In the genomic region with DNA sequence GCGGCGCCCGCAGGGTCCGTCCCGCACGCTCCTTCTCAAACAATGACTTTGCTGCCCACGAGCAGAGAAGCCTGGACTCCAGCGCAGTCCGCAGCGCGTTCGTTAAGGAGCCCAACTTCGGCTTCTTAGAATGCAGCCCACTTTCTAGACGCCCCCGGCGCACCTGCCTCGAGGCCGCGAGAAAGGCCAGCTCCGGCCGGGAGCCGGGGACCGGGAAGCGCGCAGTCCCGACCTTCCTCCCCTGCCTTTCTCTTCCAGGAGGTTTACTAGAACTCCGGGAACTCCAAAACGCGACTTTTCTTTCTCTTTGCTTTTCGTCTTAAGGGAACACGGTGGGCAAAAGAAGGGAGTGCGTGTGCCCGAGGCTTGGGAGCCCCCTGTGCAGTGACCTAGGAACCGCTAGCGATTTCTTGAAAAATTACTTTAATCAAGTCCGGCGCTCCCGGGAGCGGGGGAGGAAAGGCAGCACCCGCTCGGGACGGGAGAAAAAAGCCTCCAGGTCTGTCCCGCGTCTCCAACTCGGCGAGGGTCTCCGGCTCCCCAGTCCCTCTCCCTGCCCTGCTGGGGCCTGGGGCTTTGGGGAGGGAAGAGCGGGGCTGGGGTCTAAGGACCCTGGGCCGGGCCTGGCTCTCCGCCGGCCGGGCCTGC, we compare ENCODE assay signal across 8 cellular contexts. TPM values are rescaled to one million over a fixed set of nuclear protein-coding genes. Genes with fewer than 3 reads are reported as not detected.
DNase-seq lines count a peak whose midpoint lies in the region; ATAC-seq, FAIRE-seq and TF ChIP-seq lines count a peak whose summit lies in the region.

No MANE protein-coding gene starts in this region.

- no peaks in the 10 kb centered on the region for H4K20me1 ChIP-seq in keratinocyte (ENCODE audit: control insufficient read depth, extremely low read depth, insufficient read depth, low read length)
- H4K20me1 ChIP-seq in MM.1S (ENCODE audit: insufficient read depth, low read length): no peaks in the 10 kb centered on the region

- no peak for DNase-seq in activated naive CD4-positive, alpha-beta T cell treated with anti-CD3 and anti-CD28 coated beads for 36 hours
- no peak for DNase-seq in activated naive CD4-positive, alpha-beta T cell (lab: John Stamatoyannopoulos, UW)
- peak; percentile 56 for DNase-seq in activated CD8-positive, alpha-beta memory T cell treated with anti-CD3 and anti-CD28 coated beads, Interleukin-2, amount 50 U/mL, for 48 hours
- DNase-seq in keratinocyte (ENCODE audit: low read depth, low spot score) (no peak), thoracic aorta (ENCODE audit: low spot score) (no peak), NCI-H446 treated with DMSO at 0.1 percent for 48 hours (lab: John Stamatoyannopoulos, UW) (no peak), MM.1S (no peak)

- H3K9me3 ChIP-seq in keratinocyte (ENCODE audit: control insufficient read depth, low read depth, low read length) (no peaks in the 10 kb centered on the region), thoracic aorta (no peaks in the 10 kb centered on the region), MM.1S (replicated peaks; ENCODE audit: insufficient read depth, low read length) (no peaks in the 10 kb centered on the region)

- H3K9me1 ChIP-seq in keratinocyte (ENCODE audit: control insufficient read depth, extremely low read depth, insufficient read depth, low read length): no peaks in the 10 kb centered on the region

- H3K9me2 ChIP-seq in MM.1S (replicated peaks; ENCODE audit: insufficient read depth, low read length): no peaks in the 10 kb centered on the region

- H3K27ac ChIP-seq in keratinocyte (ENCODE audit: control insufficient read depth, insufficient read depth, low read length) (no peak overlapping the region), thoracic aorta (no peak overlapping the region), MM.1S (ENCODE audit: low read length) (no peak overlapping the region)

- H3K9ac ChIP-seq in keratinocyte (ENCODE audit: control insufficient read depth, extremely low read depth, insufficient read depth, low read length) (no peak overlapping the region), MM.1S (ENCODE audit: low read length) (no peak overlapping the region)

- no peaks in the 10 kb centered on the region for H3K36me3 Mint-ChIP-seq in activated naive CD4-positive, alpha-beta T cell treated with anti-CD3 and anti-CD28 coated beads for 36 hours (ENCODE audit: low read depth)

- H3K27me3 ChIP-seq in keratinocyte (ENCODE audit: control insufficient read depth, extremely low read depth, insufficient read depth, low read length) (peaks cover 83% of the 10 kb centered on the region), thoracic aorta (replicated peaks; ENCODE audit: insufficient read depth) (peaks cover 46% of the 10 kb centered on the region), MM.1S (replicated peaks; ENCODE audit: insufficient read depth, low read length) (peaks cover 20% of the 10 kb centered on the region)

- no peaks in the 10 kb centered on the region for H3F3A ChIP-seq in MM.1S (ENCODE audit: insufficient read depth, low read length)

- CTCF ChIA-PET in activated naive CD4-positive, alpha-beta T cell treated with anti-CD3 and anti-CD28 coated beads for 36 hours (lab: Charles Lee): no interaction called here

- peak overlapping the region in 2 of 3 experiments; percentile 51 to 59 for H3K4me3 ChIP-seq in keratinocyte (ENCODE audit: control insufficient read depth in 2 of 3, extremely low read depth in 1 of 3, insufficient read depth in 2 of 3, low read depth in 1 of 3, low read length in 3 of 3)
- peak overlapping the region; percentile 66 for H3K4me3 ChIP-seq in thoracic aorta
- H3K4me3 ChIP-seq in MM.1S (ENCODE audit: low read length): no peak overlapping the region

- dilution Hi-C loops in keratinocyte (cut with MboI; ENCODE audit: extremely low pct_ligation_motif_present, low sequenced_read_pairs): no loop called here

- H3K4me2 ChIP-seq in keratinocyte (ENCODE audit: control insufficient read depth, extremely low read depth, insufficient read depth, low read depth, low read length) (peak overlapping the region; percentile 85), MM.1S (ENCODE audit: low read depth, low read length) (no peak overlapping the region)

- H3K4me3 Mint-ChIP-seq in activated naive CD4-positive, alpha-beta T cell treated with anti-CD3 and anti-CD28 coated beads for 36 hours: peak overlapping the region; percentile 42

- intact Hi-C loops in activated naive CD4-positive, alpha-beta T cell treated with anti-CD3 and anti-CD28 coated beads for 36 hours (cut with micrococcal nuclease): loop anchor here (10.0 kb wide), 1 partner anchor 807 kb away; a partner anchor contains a TSS

- no peak for TF ChIP-seq CTCF in keratinocyte (optimal IDR thresholded peaks at IDR 0.05 in 1 of 3, IDR thresholded peaks at IDR 0.05 in 1 of 3, conservative IDR thresholded peaks at IDR 0.05 in 1 of 3; ENCODE audit: extremely low read depth in 1 of 3, insufficient read depth in 2 of 3, low read length in 3 of 3)
- no peak for TF ChIP-seq CTCF in thoracic aorta (IDR thresholded peaks at IDR 0.05)
- TF ChIP-seq CTCF in MM.1S (IDR thresholded peaks at IDR 0.05; ENCODE audit: low read length): no peak

- H3K4me1 Mint-ChIP-seq in activated naive CD4-positive, alpha-beta T cell treated with anti-CD3 and anti-CD28 coated beads for 36 hours (ENCODE audit: low read depth): peaks cover 21% of the 10 kb centered on the region

- H3K27me3 Mint-ChIP-seq in activated naive CD4-positive, alpha-beta T cell treated with anti-CD3 and anti-CD28 coated beads for 36 hours (ENCODE audit: low read depth): peaks cover 75% of the 10 kb centered on the region

- no peaks in the 10 kb centered on the region for H3K9me3 Mint-ChIP-seq in activated naive CD4-positive, alpha-beta T cell treated with anti-CD3 and anti-CD28 coated beads for 36 hours

- H2AFZ ChIP-seq in keratinocyte (ENCODE audit: control insufficient read depth, low read length) (no peak overlapping the region), MM.1S (ENCODE audit: low read length) (no peak overlapping the region)

- no peak for FAIRE-seq in keratinocyte (lab: Jason Lieb, UNC)

- ATAC-seq in thoracic aorta (ENCODE audit: insufficient number of reproducible peaks, low FRiP score, low read depth) (no peak), GM18498 (IDR thresholded peaks at IDR 0.05; ENCODE audit: unreplicated experiment) (no peak)

- no peaks in the 10 kb centered on the region for H3K79me2 ChIP-seq in keratinocyte (ENCODE audit: control insufficient read depth, insufficient read depth, low read length)
- H3K79me2 ChIP-seq in MM.1S (ENCODE audit: low read length): no peaks in the 10 kb centered on the region

- peaks cover 13% of the 10 kb centered on the region for H3K4me1 ChIP-seq in keratinocyte (ENCODE audit: control insufficient read depth, extremely low read depth, insufficient read depth, low read length)
- H3K4me1 ChIP-seq in thoracic aorta (ENCODE audit: control insufficient read depth in 1 of 2, low read depth in 2 of 2): peaks cover 20 to 38% of the 10 kb centered on the region in 2 donors
- 0 out of 2 replicates have a peak, but pooled peaks cover 9% of the 10 kb centered on the region for H3K4me1 ChIP-seq in MM.1S (ENCODE audit: low read length)

- no peak overlapping the region for H3K27ac Mint-ChIP-seq in activated naive CD4-positive, alpha-beta T cell treated with anti-CD3 and anti-CD28 coated beads for 36 hours

- H3K36me3 ChIP-seq in keratinocyte (ENCODE audit: control insufficient read depth in 2 of 2, extremely low read depth in 1 of 2, insufficient read depth in 2 of 2, low read length in 2 of 2): no peaks in the 10 kb centered on the region
- H3K36me3 ChIP-seq in thoracic aorta: no peaks in the 10 kb centered on the region
- H3K36me3 ChIP-seq in MM.1S (replicated peaks; ENCODE audit: insufficient read depth, low read length): no peaks in the 10 kb centered on the region

RNA-seq across cellular contexts. Expression of a gene that starts 2.6 kb away (rescaled TPM):
- total RNA-seq in activated naive CD4-positive, alpha-beta T cell treated with anti-CD3 and anti-CD28 coated beads for 36 hours: not detected
- not detected in 3 replicates for polyA plus RNA-seq in keratinocyte
- polyA plus RNA-seq in keratinocyte (2011; ENCODE audit: low read depth): not detected
- polyA plus RNA-seq in keratinocyte (2011; cell fraction: cytosol; rRNA removed): not detected in 2 replicates
- polyA plus RNA-seq in keratinocyte (2011; cell fraction: nucleus; rRNA removed): not detected in 2 replicates
- not detected in 2 replicates for polyA plus RNA-seq in keratinocyte (2012; ENCODE audit: low replicate concordance)
- polyA minus RNA-seq in keratinocyte: not detected in 3 replicates
- not detected for polyA minus RNA-seq in keratinocyte (2011; cell fraction: cytosol; rRNA and poly(A)+ RNA removed)
- not detected in 2 replicates for polyA minus RNA-seq in keratinocyte (2011; cell fraction: nucleus; rRNA and poly(A)+ RNA removed)
- not detected for total RNA-seq in thoracic aorta
